17 cellular contexts compared by ENCODE assay signal in the genomic region with DNA sequence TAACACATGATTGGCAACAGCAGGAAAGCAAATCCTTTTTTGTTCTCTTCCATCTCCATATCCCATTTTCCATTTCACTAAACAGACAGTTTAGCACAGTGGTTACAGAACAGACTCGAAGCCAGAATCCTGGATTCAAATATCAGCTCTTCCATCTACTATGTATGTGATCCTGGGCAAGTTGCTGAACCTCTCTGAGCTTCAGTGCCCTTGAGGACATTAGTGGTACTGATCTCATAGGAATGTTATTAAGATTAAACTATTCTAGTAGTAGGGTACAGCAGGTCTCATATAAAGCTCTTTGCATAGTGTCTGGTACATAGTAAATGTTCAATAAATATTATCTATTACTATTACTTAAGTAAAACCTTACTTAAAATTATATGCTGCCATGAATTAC. TPM values are rescaled to one million over a fixed set of nuclear protein-coding genes. Genes with fewer than 3 reads are reported as not detected.
"Had no signal": no experiment of that assay in that cellular context is flagged by ENCODE, and none has a peak within 500 bp of the region (broad histone marks: within the 10 kb centered on the region; RNA-seq: fewer than 3 reads in every experiment).

No MANE protein-coding gene starts in this region.

- ATAC-seq: naive thymus-derived CD8-positive, alpha-beta T cell had no signal

- H3K36me3 ChIP-seq: colonic mucosa had no signal

- H3K27ac ChIP-seq: colonic mucosa, esophagus squamous epithelium, left ventricle myocardium inferior, thoracic aorta, VCaP had no signal

- DNase-seq: activated CD4-positive, alpha-beta T cell treated with anti-CD3 and anti-CD28 coated beads, Interleukin-2, amount 50 U/mL, for 48 hours; activated naive CD4-positive, alpha-beta T cell treated with anti-CD3 and anti-CD28 coated beads, Interleukin-2, amount 50 U/mL, for 16 hours; activated T-cell treated with anti-CD3 and anti-CD28 coated beads, Interleukin-2, amount 50 U/mL, for 24 hours; central memory CD4-positive, alpha-beta T cell; colonic mucosa; esophagus squamous epithelium; hypothalamus; kidney; left ventricle myocardium inferior; naive thymus-derived CD8-positive, alpha-beta T cell; posterior cingulate gyrus; retina; stimulated activated CD4-positive, alpha-beta T cell treated with anti-CD3 and anti-CD28 coated beads, Interleukin-12 subunit alpha, Interleukin-12 subunit beta, amount 100 ng/mL, for 4 hours; stimulated activated CD4-positive, alpha-beta T cell treated with anti-CD3 and anti-CD28 coated beads, Interleukin-2, amount 100 ng/mL, for 24 hours had no signal

- H3K27me3 ChIP-seq: colonic mucosa, esophagus squamous epithelium had no signal

- H3K4me1 ChIP-seq: colonic mucosa, esophagus squamous epithelium, left ventricle myocardium inferior had no signal

- H3K9me3 Mint-ChIP-seq: activated T-cell treated with anti-CD3 and anti-CD28 coated beads, Interleukin-2, amount 50 U/mL, for 24 hours; naive thymus-derived CD8-positive, alpha-beta T cell had no signal

- H3K27me3 Mint-ChIP-seq: activated T-cell treated with anti-CD3 and anti-CD28 coated beads, Interleukin-2, amount 50 U/mL, for 24 hours; naive thymus-derived CD8-positive, alpha-beta T cell had no signal

- H3K4me3 Mint-ChIP-seq: activated T-cell treated with anti-CD3 and anti-CD28 coated beads, Interleukin-2, amount 50 U/mL, for 24 hours; naive thymus-derived CD8-positive, alpha-beta T cell had no signal

- H3K4me3 ChIP-seq: colonic mucosa, esophagus squamous epithelium, left ventricle myocardium inferior, thoracic aorta had no signal

- H3K27ac Mint-ChIP-seq: activated T-cell treated with anti-CD3 and anti-CD28 coated beads, Interleukin-2, amount 50 U/mL, for 24 hours had no signal

- H3K9me3 ChIP-seq: colonic mucosa, esophagus squamous epithelium, left ventricle myocardium inferior, thoracic aorta had no signal

RNA-seq across cellular contexts. Expression of a gene that starts 13.8 kb away (rescaled TPM):
- total RNA-seq: esophagus squamous epithelium, fibroblast of villous mesenchyme, left ventricle myocardium inferior, thoracic aorta had no signal
- polyA plus RNA-seq: naive thymus-derived CD8-positive, alpha-beta T cell had no signal
